23 cellular contexts compared by ENCODE assay signal in genomic region chr7:155210386-155210785, GRCh38.
DNase-seq lines count a peak whose midpoint lies in the region; ATAC-seq, FAIRE-seq and TF ChIP-seq lines count a peak whose summit lies in the region.
"Had no signal": no experiment of that assay in that cellular context is flagged by ENCODE, and none has a peak within 500 bp of the region (broad histone marks: within the 10 kb centered on the region; RNA-seq: fewer than 3 reads in every experiment).

No MANE protein-coding gene starts in this region.

- intact Hi-C loops in activated CD4-positive, alpha-beta T cell treated with anti-CD3 and anti-CD28 coated beads, Interleukin-2, amount 10 ng/mL, durations not matched to agents 24 days and 14 days (cut with micrococcal nuclease) = no loop called here
- intact Hi-C loops in colonic mucosa (cut with DNase I) = no loop called here
- intact Hi-C loops in activated CD4-positive, alpha-beta memory T cell treated with anti-CD3 and anti-CD28 coated beads for 36 hours (cut with micrococcal nuclease) = no loop called here

- H3K36me3 ChIP-seq in keratinocyte (ENCODE audit: control insufficient read depth in 2 of 2, extremely low read depth in 1 of 2, insufficient read depth in 2 of 2, low read length in 2 of 2) = no peaks in the 10 kb centered on the region
- no peaks in the 10 kb centered on the region for H3K36me3 ChIP-seq in colonic mucosa
- H3K36me3 ChIP-seq: right atrium auricular region, SJCRH30, stomach had no signal

- H3K27ac Mint-ChIP-seq in activated CD4-positive, alpha-beta T cell treated with anti-CD3 and anti-CD28 coated beads, Interleukin-2, amount 10 ng/mL, durations not matched to agents 24 days and 14 days = peak overlapping the region; percentile 13
- no peak overlapping the region for H3K27ac Mint-ChIP-seq in activated CD4-positive, alpha-beta memory T cell treated with anti-CD3 and anti-CD28 coated beads for 36 hours
- H3K27ac Mint-ChIP-seq: activated CD4-positive, alpha-beta T cell treated with anti-CD3 and anti-CD28 coated beads, Interleukin-2, amount 10 ng/mL, durations not matched to agents 7 days and 5 days; activated T-helper 1 cell treated with anti-CD3 and anti-CD28 coated beads, Interleukin-12 subunit alpha, Interleukin-12 subunit beta, Interleukin-2, Interleukin-4 antibody, amounts not matched to agents 30 ng/mL and 10 ng/mL and 1 ng/mL, durations not matched to agents 14 hours and 24 hours and 36 hours had no signal

- POLR2A ChIA-PET in activated CD4-positive, alpha-beta memory T cell treated with anti-CD3 and anti-CD28 coated beads for 36 hours (lab: Charles Lee) = interaction anchor here (1.3 kb wide), 1 partner anchor 87 kb away, joined by 3 read pairs; the partner anchor contains the start of gene INSIG1

- H3K9me3 Mint-ChIP-seq in activated CD4-positive, alpha-beta T cell treated with anti-CD3 and anti-CD28 coated beads, Interleukin-2, amount 10 ng/mL, durations not matched to agents 24 days and 14 days = peaks cover 10% of the 10 kb centered on the region
- peaks cover 5% of the 10 kb centered on the region for H3K9me3 Mint-ChIP-seq in activated CD4-positive, alpha-beta memory T cell treated with anti-CD3 and anti-CD28 coated beads for 36 hours
- H3K9me3 Mint-ChIP-seq: CD8-positive, alpha-beta memory T cell had no signal

- H3K9me3 ChIP-seq in keratinocyte (ENCODE audit: control insufficient read depth, low read depth, low read length) = no peaks in the 10 kb centered on the region
- no peaks in the 10 kb centered on the region for H3K9me3 ChIP-seq in colonic mucosa
- H3K9me3 ChIP-seq: right atrium auricular region, SJCRH30, stomach had no signal

- no peak overlapping the region for H2AFZ ChIP-seq in keratinocyte (ENCODE audit: control insufficient read depth, low read length)

- TF ChIP-seq CTCF in keratinocyte (optimal IDR thresholded peaks at IDR 0.05 in 1 of 3, IDR thresholded peaks at IDR 0.05 in 1 of 3, conservative IDR thresholded peaks at IDR 0.05 in 1 of 3; ENCODE audit: extremely low read depth in 1 of 3, insufficient read depth in 2 of 3, low read length in 3 of 3) = peak in 2 of 3 experiments; percentile 5 to 32
- no peak for TF ChIP-seq CTCF in D721Med (IDR thresholded peaks at IDR 0.05; ENCODE audit: insufficient read depth, missing control alignments)
- no peak for TF ChIP-seq CTCF in colonic mucosa (IDR thresholded peaks at IDR 0.05)

- H3K4me1 ChIP-seq in keratinocyte (ENCODE audit: control insufficient read depth, extremely low read depth, insufficient read depth, low read length) = peaks cover 6% of the 10 kb centered on the region
- no peaks in the 10 kb centered on the region for H3K4me1 ChIP-seq in colonic mucosa
- H3K4me1 ChIP-seq: right atrium auricular region had no signal

- peaks cover 33% of the 10 kb centered on the region for H3K4me1 Mint-ChIP-seq in activated CD4-positive, alpha-beta T cell treated with anti-CD3 and anti-CD28 coated beads, Interleukin-2, amount 10 ng/mL, durations not matched to agents 24 days and 14 days
- peaks cover 41% of the 10 kb centered on the region for H3K4me1 Mint-ChIP-seq in activated CD4-positive, alpha-beta memory T cell treated with anti-CD3 and anti-CD28 coated beads for 36 hours (ENCODE audit: low read depth)

- DNase-seq in activated CD4-positive, alpha-beta T cell treated with anti-CD3 and anti-CD28 coated beads, Interleukin-2, amount 10 ng/mL, durations not matched to agents 24 days and 14 days = no peak
- no peak for DNase-seq in activated CD4-positive, alpha-beta T cell treated with anti-CD3 and anti-CD28 coated beads for 4 hours
- DNase-seq in SW480 (ENCODE audit: low spot score) = peak; percentile 56
- DNase-seq in keratinocyte (ENCODE audit: low read depth, low spot score) = no peak
- DNase-seq in D721Med (ENCODE audit: insufficient read length, low spot score) = no peak
- DNase-seq in colonic mucosa = no peak
- no peak for DNase-seq in activated CD4-positive, alpha-beta memory T cell treated with anti-CD3 and anti-CD28 coated beads for 36 hours
- DNase-seq: activated CD4-positive, alpha-beta T cell treated with anti-CD3 and anti-CD28 coated beads, Interleukin-2, amount 10 ng/mL, durations not matched to agents 7 days and 5 days; effector CD4-positive, alpha-beta T cell; Karpas-422; left cardiac atrium; mesenchymal stem cell; NCI-H1048; NCI-H187; SJCRH30; stomach had no signal

- no peak for ATAC-seq in GM21723 (IDR thresholded peaks at IDR 0.05; ENCODE audit: unreplicated experiment)
- ATAC-seq: left cardiac atrium, Panc1 had no signal

- H3K4me3 ChIP-seq in keratinocyte (ENCODE audit: control insufficient read depth in 2 of 3, extremely low read depth in 1 of 3, insufficient read depth in 2 of 3, low read depth in 1 of 3, low read length in 3 of 3) (no peak overlapping the region), colonic mucosa (no peak overlapping the region)
- H3K4me3 ChIP-seq: right atrium auricular region, SJCRH30, stomach had no signal

- no peak overlapping the region for H3K4me3 Mint-ChIP-seq in activated CD4-positive, alpha-beta T cell treated with anti-CD3 and anti-CD28 coated beads, Interleukin-2, amount 10 ng/mL, durations not matched to agents 24 days and 14 days
- H3K4me3 Mint-ChIP-seq in activated CD4-positive, alpha-beta memory T cell treated with anti-CD3 and anti-CD28 coated beads for 36 hours = no peak overlapping the region
- H3K4me3 Mint-ChIP-seq: activated CD4-positive, alpha-beta T cell treated with anti-CD3 and anti-CD28 coated beads, Interleukin-2, amount 10 ng/mL, durations not matched to agents 7 days and 5 days; activated naive CD8-positive, alpha-beta T cell; activated T-helper 1 cell treated with anti-CD3 and anti-CD28 coated beads, Interleukin-12 subunit alpha, Interleukin-12 subunit beta, Interleukin-2, Interleukin-4 antibody, amounts not matched to agents 30 ng/mL and 10 ng/mL and 1 ng/mL, durations not matched to agents 14 hours and 24 hours and 36 hours; CD8-positive, alpha-beta memory T cell had no signal

- dilution Hi-C loops in keratinocyte (cut with MboI; ENCODE audit: extremely low pct_ligation_motif_present, low sequenced_read_pairs) = no loop called here

- H3K79me2 ChIP-seq in keratinocyte (ENCODE audit: control insufficient read depth, insufficient read depth, low read length) = no peaks in the 10 kb centered on the region

- H3K27me3 ChIP-seq in keratinocyte (ENCODE audit: control insufficient read depth, extremely low read depth, insufficient read depth, low read length) (peaks cover 20% of the 10 kb centered on the region), colonic mucosa (peaks cover 9% of the 10 kb centered on the region)
- H3K27me3 ChIP-seq: right atrium auricular region, SJCRH30 had no signal

- peaks cover 12% of the 10 kb centered on the region for H3K36me3 Mint-ChIP-seq in activated CD4-positive, alpha-beta T cell treated with anti-CD3 and anti-CD28 coated beads, Interleukin-2, amount 10 ng/mL, durations not matched to agents 24 days and 14 days (ENCODE audit: low read depth)
- peaks cover 2% of the 10 kb centered on the region for H3K36me3 Mint-ChIP-seq in activated CD4-positive, alpha-beta memory T cell treated with anti-CD3 and anti-CD28 coated beads for 36 hours
- H3K36me3 Mint-ChIP-seq: activated naive CD8-positive, alpha-beta T cell had no signal

- H3K4me2 ChIP-seq in keratinocyte (ENCODE audit: control insufficient read depth, extremely low read depth, insufficient read depth, low read depth, low read length) = no peak overlapping the region

- CTCF ChIA-PET in activated CD4-positive, alpha-beta memory T cell treated with anti-CD3 and anti-CD28 coated beads for 36 hours (lab: Charles Lee) = interaction anchor here (0.8 to 1.2 kb wide), 2 partner anchors 135 to 169 kb away, joined by 3 read pairs; no protein-coding TSS in a partner anchor

- FAIRE-seq in keratinocyte (lab: Jason Lieb, UNC) = no peak
- FAIRE-seq in D721Med (lab: Jason Lieb, UNC) = no peak
- FAIRE-seq: A204.1 had no signal

- H3K9ac ChIP-seq in keratinocyte (ENCODE audit: control insufficient read depth, extremely low read depth, insufficient read depth, low read length) (no peak overlapping the region), colonic mucosa (ENCODE audit: low read depth in 2 of 2, low read length in 2 of 2) (no peak overlapping the region)

- H3K27me3 Mint-ChIP-seq in activated CD4-positive, alpha-beta T cell treated with anti-CD3 and anti-CD28 coated beads, Interleukin-2, amount 10 ng/mL, durations not matched to agents 24 days and 14 days = no peaks in the 10 kb centered on the region
- peaks cover 5% of the 10 kb centered on the region for H3K27me3 Mint-ChIP-seq in activated CD4-positive, alpha-beta memory T cell treated with anti-CD3 and anti-CD28 coated beads for 36 hours
- H3K27me3 Mint-ChIP-seq: activated CD4-positive, alpha-beta T cell treated with anti-CD3 and anti-CD28 coated beads, Interleukin-2, amount 10 ng/mL, durations not matched to agents 7 days and 5 days; activated naive CD8-positive, alpha-beta T cell had no signal

- no peaks in the 10 kb centered on the region for H4K20me1 ChIP-seq in keratinocyte (ENCODE audit: control insufficient read depth, extremely low read depth, insufficient read depth, low read length)

- no peaks in the 10 kb centered on the region for H3K9me1 ChIP-seq in keratinocyte (ENCODE audit: control insufficient read depth, extremely low read depth, insufficient read depth, low read length)

- H3K27ac ChIP-seq in keratinocyte (ENCODE audit: control insufficient read depth, insufficient read depth, low read length) = no peak overlapping the region
- no peak overlapping the region for H3K27ac ChIP-seq in colonic mucosa
- H3K27ac ChIP-seq: SJCRH30 had no signal

Comparison
In these comparisons a context has a peak if more than half of its experiments do, and no peak if none do; other contexts are left out.
1. CTCF ChIP-seq: peak in keratinocyte (2 of 3); none in D721Med (single experiment) and colonic mucosa (single experiment).